In genomic region chr5:171774418-171774817, GRCh38 we compare ENCODE assay signal across 6 cellular contexts. TPM values are rescaled to one million over a fixed set of nuclear protein-coding genes. Genes with fewer than 3 reads are reported as not detected.
"Had no signal": no experiment of that assay in that cellular context is flagged by ENCODE, and none has a peak within 500 bp of the region (broad histone marks: within the 10 kb centered on the region; RNA-seq: fewer than 3 reads in every experiment).

No MANE protein-coding gene starts in this region.

- H3K4me3 Mint-ChIP-seq: GM23338, H9 had no signal

- H3K4me3 ChIP-seq: GM23338, K562 had no signal

- DNase-seq: H9, HCEC 1CT, IMR-90 had no signal

- ATAC-seq: GM23338, K562 had no signal

- H3K27ac Mint-ChIP-seq: GM23338, H9 had no signal

RNA-seq across cellular contexts. Expression of gene SMIM23, which starts 11.2 kb away (rescaled TPM):
- total RNA-seq: GM23338, H1, H9, IMR-90, K562 had no signal
